16 cellular contexts compared by ENCODE assay signal in the genomic region with DNA sequence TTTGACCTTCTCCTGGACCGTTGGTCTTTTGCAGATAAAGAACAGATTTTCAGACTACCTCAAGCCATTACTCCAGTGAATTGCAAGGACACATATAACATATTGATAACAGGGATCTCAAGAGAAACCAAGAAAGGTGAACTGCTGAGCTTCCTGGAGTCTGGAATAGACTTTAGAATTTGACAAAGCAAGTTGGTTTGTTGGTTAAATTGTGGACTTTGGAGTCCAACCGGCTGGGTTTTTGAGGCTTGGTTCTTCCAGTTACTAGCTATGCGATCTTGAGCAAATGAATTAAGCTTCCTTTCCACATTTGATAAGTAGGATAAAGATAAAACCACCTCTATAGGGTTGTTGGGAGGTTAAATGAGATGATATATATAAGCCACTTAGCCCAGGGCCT.
A peak's percentile ranks its signal among the peaks of the same experiment; 100 is the strongest.
DNase-seq lines count a peak whose midpoint lies in the region; ATAC-seq and TF ChIP-seq lines count a peak whose summit lies in the region.
"Had no signal": no experiment of that assay in that cellular context is flagged by ENCODE, and none has a peak within 500 bp of the region (broad histone marks: within the 10 kb centered on the region; RNA-seq: fewer than 3 reads in every experiment).

No MANE protein-coding gene starts in this region.

- POLR2A ChIA-PET in activated naive CD8-positive, alpha-beta T cell treated with anti-CD3 and anti-CD28 coated beads, Interleukin-2, amount 10 ng/mL, durations not matched to agents 7 days and 5 days (lab: Charles Lee), result no interaction called here
- POLR2A ChIA-PET in PC-3 (lab: Charles Lee; ENCODE audit: unreplicated experiment), result no interaction called here

- H3K36me3 Mint-ChIP-seq in activated naive CD8-positive, alpha-beta T cell treated with anti-CD3 and anti-CD28 coated beads, Interleukin-2, amount 10 ng/mL, durations not matched to agents 7 days and 5 days, result peaks cover 2% of the 10 kb centered on the region
- H3K36me3 Mint-ChIP-seq in activated naive CD8-positive, alpha-beta T cell treated with anti-CD3 and anti-CD28 coated beads for 36 hours, result peaks cover 6% of the 10 kb centered on the region
- H3K36me3 Mint-ChIP-seq in stimulated activated naive B cell treated with anti-CD40 and anti-IgM and Interleukin-4, amounts not matched to agents 10 μg/mL and 1 μg/mL and 100 μg/mL, for 72 hours, result peaks cover 6 to 14% of the 10 kb centered on the region in 2 donors
- H3K36me3 Mint-ChIP-seq: CD8-positive, alpha-beta memory T cell had no signal

- peaks cover 5% of the 10 kb centered on the region for H3K9me3 Mint-ChIP-seq in activated naive CD8-positive, alpha-beta T cell treated with anti-CD3 and anti-CD28 coated beads, Interleukin-2, amount 10 ng/mL, durations not matched to agents 7 days and 5 days
- H3K9me3 Mint-ChIP-seq in activated naive CD8-positive, alpha-beta T cell treated with anti-CD3 and anti-CD28 coated beads for 36 hours, result peaks cover 8% of the 10 kb centered on the region
- H3K9me3 Mint-ChIP-seq in stimulated activated naive B cell treated with anti-CD40 and anti-IgM and Interleukin-4, amounts not matched to agents 10 μg/mL and 1 μg/mL and 100 μg/mL, for 72 hours, result peaks cover 6 to 12% of the 10 kb centered on the region in 2 donors
- H3K9me3 Mint-ChIP-seq: H9 had no signal

- intact Hi-C loops in PC-3 (cut with micrococcal nuclease), result no loop called here

- no peak for ATAC-seq in activated naive CD8-positive, alpha-beta T cell treated with anti-CD3 and anti-CD28 coated beads, Interleukin-2, amount 10 ng/mL, durations not matched to agents 7 days and 5 days (ENCODE audit: low read depth)
- no peak for ATAC-seq in stimulated activated naive B cell treated with anti-CD40 and anti-IgM and Interleukin-4, amounts not matched to agents 10 μg/mL and 1 μg/mL and 100 μg/mL, for 72 hours (replicated peaks)
- ATAC-seq in PC-3, result no peak
- ATAC-seq: GM12878 had no signal

- H3K9ac ChIP-seq in liver (ENCODE audit: low read depth in 1 of 2, low read length in 2 of 2) (no peak overlapping the region), PC-3 (ENCODE audit: low read length) (no peak overlapping the region)

- H3K79me2 ChIP-seq in hepatocyte (no peaks in the 10 kb centered on the region), PC-3 (ENCODE audit: low read length) (no peaks in the 10 kb centered on the region)

- H3K4me2 ChIP-seq in hepatocyte (no peak overlapping the region), PC-3 (ENCODE audit: low read length) (no peak overlapping the region)

- 44% methylated on average over 3 of the region's 3 CpGs for WGBS in hepatocyte (ENCODE audit: low lambda C conversion rate, missing lambda C conversion rate)
- 48% methylated on average over 3 of the region's 3 CpGs for WGBS in liver

- H3K27me3 Mint-ChIP-seq in activated naive CD8-positive, alpha-beta T cell treated with anti-CD3 and anti-CD28 coated beads, Interleukin-2, amount 10 ng/mL, durations not matched to agents 7 days and 5 days, result no peaks in the 10 kb centered on the region
- no peaks in the 10 kb centered on the region for H3K27me3 Mint-ChIP-seq in activated naive CD8-positive, alpha-beta T cell treated with anti-CD3 and anti-CD28 coated beads for 36 hours
- peaks cover 14 to 28% of the 10 kb centered on the region in 2 donors for H3K27me3 Mint-ChIP-seq in stimulated activated naive B cell treated with anti-CD40 and anti-IgM and Interleukin-4, amounts not matched to agents 10 μg/mL and 1 μg/mL and 100 μg/mL, for 72 hours
- H3K27me3 Mint-ChIP-seq: CD8-positive, alpha-beta memory T cell had no signal

- H3K27me3 ChIP-seq in hepatocyte (no peaks in the 10 kb centered on the region), liver (ENCODE audit: control insufficient read depth in 4 of 4, insufficient read depth in 4 of 4, low read length in 3 of 4) (no peaks in the 10 kb centered on the region), PC-3 (ENCODE audit: low read length) (no peaks in the 10 kb centered on the region)

- no peak overlapping the region for H3K27ac Mint-ChIP-seq in activated naive CD8-positive, alpha-beta T cell treated with anti-CD3 and anti-CD28 coated beads, Interleukin-2, amount 10 ng/mL, durations not matched to agents 7 days and 5 days
- H3K27ac Mint-ChIP-seq in activated naive CD8-positive, alpha-beta T cell treated with anti-CD3 and anti-CD28 coated beads for 36 hours, result no peak overlapping the region
- peak overlapping the region; percentile 6 for H3K27ac Mint-ChIP-seq in stimulated activated naive B cell treated with anti-CD40 and anti-IgM and Interleukin-4, amounts not matched to agents 10 μg/mL and 1 μg/mL and 100 μg/mL, for 72 hours
- H3K27ac Mint-ChIP-seq: CD4-positive, CD25-positive, alpha-beta regulatory T cell; CD8-positive, alpha-beta memory T cell; H9 had no signal

- DNase-seq in activated naive CD8-positive, alpha-beta T cell treated with anti-CD3 and anti-CD28 coated beads, Interleukin-2, amount 10 ng/mL, durations not matched to agents 7 days and 5 days, result no peak
- no peak for DNase-seq in activated naive CD8-positive, alpha-beta T cell treated with anti-CD3 and anti-CD28 coated beads for 36 hours
- no peak for DNase-seq in hepatocyte (ENCODE audit: low spot score)
- no peak for DNase-seq in stimulated activated naive B cell treated with anti-CD40 and anti-IgM and Interleukin-4, amounts not matched to agents 10 μg/mL and 1 μg/mL and 100 μg/mL, for 72 hours
- no peak for DNase-seq in activated CD4-positive, CD25-positive, alpha-beta regulatory T cell treated with anti-CD3 and anti-CD28 coated beads, Interleukin-2, amount 50 U/mL, for 72 hours
- no peak for DNase-seq in NCI-H82 (lab: John Stamatoyannopoulos, UW)
- DNase-seq in PC-3, result no peak
- DNase-seq: 8988T; CD4-positive, CD25-positive, alpha-beta regulatory T cell; CD8-positive, alpha-beta memory T cell; COR-L47; DMS53; EL; H9 had no signal

- H3K4me3 ChIP-seq in hepatocyte, result no peak overlapping the region
- H3K4me3 ChIP-seq in liver (ENCODE audit: low read depth in 1 of 3, low read length in 3 of 3), result no peak overlapping the region
- H3K4me3 ChIP-seq in PC-3 (ENCODE audit: low read length), result no peak overlapping the region
- H3K4me3 ChIP-seq: GM12878 had no signal

- no peaks in the 10 kb centered on the region for H3F3A ChIP-seq in PC-3 (ENCODE audit: low read length, unreplicated experiment)

- H2AFZ ChIP-seq in hepatocyte, result no peak overlapping the region
- no peak overlapping the region for H2AFZ ChIP-seq in PC-3 (ENCODE audit: low read length)

- peak overlapping the region; percentile 6 for H3K4me3 Mint-ChIP-seq in activated naive CD8-positive, alpha-beta T cell treated with anti-CD3 and anti-CD28 coated beads, Interleukin-2, amount 10 ng/mL, durations not matched to agents 7 days and 5 days
- H3K4me3 Mint-ChIP-seq in activated naive CD8-positive, alpha-beta T cell treated with anti-CD3 and anti-CD28 coated beads for 36 hours, result no peak overlapping the region
- no peak overlapping the region for H3K4me3 Mint-ChIP-seq in stimulated activated naive B cell treated with anti-CD40 and anti-IgM and Interleukin-4, amounts not matched to agents 10 μg/mL and 1 μg/mL and 100 μg/mL, for 72 hours
- H3K4me3 Mint-ChIP-seq: CD4-positive, CD25-positive, alpha-beta regulatory T cell; CD8-positive, alpha-beta memory T cell; H9 had no signal

- H3K9me2 ChIP-seq in hepatocyte (replicated peaks; ENCODE audit: insufficient read depth), result no peaks in the 10 kb centered on the region
- no peaks in the 10 kb centered on the region for H3K9me2 ChIP-seq in PC-3 (replicated peaks; ENCODE audit: low read length)

- H3K9me3 ChIP-seq in hepatocyte (ENCODE audit: low read depth) (no peaks in the 10 kb centered on the region), liver (ENCODE audit: control insufficient read depth in 4 of 4, low read length in 3 of 4) (peaks cover 0 to 2% (median 0%) of the 10 kb centered on the region in 4 donors), PC-3 (ENCODE audit: low read length) (no peaks in the 10 kb centered on the region)

- H3K36me3 ChIP-seq in hepatocyte (replicated peaks; ENCODE audit: insufficient read depth, low read depth), result no peaks in the 10 kb centered on the region
- H3K36me3 ChIP-seq in liver (ENCODE audit: control insufficient read depth in 4 of 4, insufficient read depth in 3 of 4, low read depth in 1 of 4, low read length in 3 of 4), result no peaks in the 10 kb centered on the region
- H3K36me3 ChIP-seq in PC-3 (ENCODE audit: low read depth, low read length), result no peaks in the 10 kb centered on the region

- H3K4me1 Mint-ChIP-seq in activated naive CD8-positive, alpha-beta T cell treated with anti-CD3 and anti-CD28 coated beads, Interleukin-2, amount 10 ng/mL, durations not matched to agents 7 days and 5 days, result peaks cover 12% of the 10 kb centered on the region
- H3K4me1 Mint-ChIP-seq in activated naive CD8-positive, alpha-beta T cell treated with anti-CD3 and anti-CD28 coated beads for 36 hours, result peaks cover 11% of the 10 kb centered on the region
- H3K4me1 Mint-ChIP-seq in stimulated activated naive B cell treated with anti-CD40 and anti-IgM and Interleukin-4, amounts not matched to agents 10 μg/mL and 1 μg/mL and 100 μg/mL, for 72 hours, result peaks cover 33 to 51% of the 10 kb centered on the region in 2 donors
- H3K4me1 Mint-ChIP-seq: CD4-positive, CD25-positive, alpha-beta regulatory T cell had no signal

- H4K20me1 ChIP-seq in hepatocyte (ENCODE audit: insufficient read depth, poor library complexity, severe bottlenecking), result no peaks in the 10 kb centered on the region
- H4K20me1 ChIP-seq in PC-3 (ENCODE audit: low read length), result no peaks in the 10 kb centered on the region

- H3K27ac ChIP-seq in hepatocyte (peak overlapping the region; percentile 44), liver (ENCODE audit: low read depth in 1 of 2, low read length in 2 of 2) (no peak overlapping the region), PC-3 (ENCODE audit: low read length) (no peak overlapping the region)

- CTCF ChIA-PET in PC-3 (lab: Charles Lee), result no interaction called here

- TF ChIP-seq CTCF in hepatocyte (IDR thresholded peaks at IDR 0.05; ENCODE audit: poor library complexity) (no peak), liver (IDR thresholded peaks at IDR 0.05; ENCODE audit: low read depth, low read length, missing input control) (no peak), PC-3 (conservative IDR thresholded peaks at IDR 0.05; ENCODE audit: low read depth, low read length) (no peak)

- BruUV-seq in PC-3 (replicated peaks; lab: Mats Ljungman, UMichigan), result no TSS peak

- no peak for TF ChIP-seq RAD21 in liver (IDR thresholded peaks at IDR 0.05)

- H3K4me1 ChIP-seq in hepatocyte (ENCODE audit: insufficient read depth), result no peaks in the 10 kb centered on the region
- peaks cover 0 to 8% (median 1%) of the 10 kb centered on the region in 4 donors for H3K4me1 ChIP-seq in liver (ENCODE audit: control insufficient read depth in 4 of 4, insufficient read depth in 4 of 4, low read length in 3 of 4)
- H3K4me1 ChIP-seq in PC-3 (ENCODE audit: insufficient read depth, low read length), result no peaks in the 10 kb centered on the region

TF ChIP-seq in liver, 16 proteins besides CTCF, POLR2A, EP300 and RAD21 (continues in another document):
- TF ChIP-seq YY1 (IDR thresholded peaks at IDR 0.05) (no peak), NR2F2 (IDR thresholded peaks at IDR 0.05) (no peak)
